Comparison of ENCODE assay signal across 20 cellular contexts in the genomic region with DNA sequence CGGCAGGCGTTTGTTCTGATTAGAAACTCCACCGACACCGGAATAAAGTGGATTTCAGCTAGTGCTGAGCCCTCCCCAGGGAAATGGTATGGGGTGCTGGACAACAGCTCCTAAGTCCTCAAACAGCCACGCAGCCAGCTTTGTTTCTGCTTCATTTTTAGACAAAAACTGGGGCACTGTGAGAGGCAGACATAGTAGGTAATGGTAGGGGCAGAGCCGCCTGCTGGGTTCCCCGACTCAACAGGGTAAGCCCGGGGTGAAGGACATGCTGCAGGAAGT. TPM values are rescaled to one million over a fixed set of nuclear protein-coding genes. Genes with fewer than 3 reads are reported as not detected.
A peak's percentile ranks its signal among the peaks of the same experiment; 100 is the strongest.
DNase-seq lines count a peak whose midpoint lies in the region; ATAC-seq and TF ChIP-seq lines count a peak whose summit lies in the region.
"Had no signal": no experiment of that assay in that cellular context is flagged by ENCODE, and none has a peak within 500 bp of the region (broad histone marks: within the 10 kb centered on the region; RNA-seq: fewer than 3 reads in every experiment).

No MANE protein-coding gene starts in this region.

- TF ChIP-seq CTCF in HL-60 (IDR thresholded peaks at IDR 0.05; ENCODE audit: insufficient read depth, low read length) (no peak), upper lobe of right lung (IDR thresholded peaks at IDR 0.05) (no peak)

- DNase-seq in HL-60 (ENCODE audit: low read depth in 1 of 2, low spot score in 1 of 2) (no peak), mesenteric fat pad (ENCODE audit: low spot score) (peak; percentile 60), upper lobe of right lung (no peak), epidermal melanocyte (ENCODE audit: insufficient read length, low spot score) (no peak), NCI-H774 (lab: John Stamatoyannopoulos, UW) (no peak)
- DNase-seq in T-helper 2 cell treated with Interferon-gamma antibody and Interleukin-4, amounts not matched to agents 5 μg/mL and 100 μg/mL, for 36 hours (ENCODE audit: low spot score), result no peak
- DNase-seq: ACHN; CD8-positive, alpha-beta T cell; DMS153; IMR-90; NCI-H1092 treated with DMSO at 0.1 percent for 48 hours; NCI-H1436 treated with DMSO at 0.1 percent for 48 hours; NCI-H1930; NCI-H510A; NCI-H748 treated with DMSO at 0.1 percent for 48 hours had no signal

- H3K27me3 Mint-ChIP-seq in dendritic cell treated with granulocyte-macrophage colony-stimulating factor and Interleukin-4, amounts not matched to agents 40 ng/mL and 50 ng/mL, for 4 days, result no peaks in the 10 kb centered on the region
- H3K27me3 Mint-ChIP-seq in T-helper 2 cell treated with Interferon-gamma antibody and Interleukin-4, amounts not matched to agents 5 μg/mL and 100 μg/mL, for 36 hours (ENCODE audit: low read depth), result no peaks in the 10 kb centered on the region

- H3K4me1 ChIP-seq in upper lobe of right lung, result no peaks in the 10 kb centered on the region
- H3K4me1 ChIP-seq: SJSA1 had no signal

- peak overlapping the region; percentile 74 for H3K27ac Mint-ChIP-seq in dendritic cell treated with granulocyte-macrophage colony-stimulating factor and Interleukin-4, amounts not matched to agents 40 ng/mL and 50 ng/mL, for 4 days
- no peak overlapping the region for H3K27ac Mint-ChIP-seq in T-helper 2 cell treated with Interferon-gamma antibody and Interleukin-4, amounts not matched to agents 5 μg/mL and 100 μg/mL, for 36 hours
- H3K27ac Mint-ChIP-seq: CD8-positive, alpha-beta T cell had no signal

- H3K4me3 Mint-ChIP-seq in dendritic cell treated with granulocyte-macrophage colony-stimulating factor and Interleukin-4, amounts not matched to agents 40 ng/mL and 50 ng/mL, for 4 days, result peak overlapping the region; percentile 41
- H3K4me3 Mint-ChIP-seq in T-helper 2 cell treated with Interferon-gamma antibody and Interleukin-4, amounts not matched to agents 5 μg/mL and 100 μg/mL, for 36 hours, result no peak overlapping the region
- H3K4me3 Mint-ChIP-seq: CD8-positive, alpha-beta T cell had no signal

- intact Hi-C loops in dendritic cell treated with granulocyte-macrophage colony-stimulating factor and Interleukin-4, amounts not matched to agents 40 ng/mL and 50 ng/mL, for 4 days (cut with micrococcal nuclease), result no loop called here
- intact Hi-C loops in upper lobe of right lung (cut with DNase I), result no loop called here

- H3K27me3 ChIP-seq in HL-60 (ENCODE audit: insufficient read depth, poor library complexity, severe bottlenecking) (no peaks in the 10 kb centered on the region), upper lobe of right lung (no peaks in the 10 kb centered on the region)
- H3K27me3 ChIP-seq: BLaER1 treated with 17β-estradiol and CSF1 and Interleukin-3, amounts not matched to agents 10 nM and 100 nM; SJSA1 had no signal

- peak overlapping the region; percentile 72 for H3K27ac ChIP-seq in HL-60 (replicated peaks)
- peak overlapping the region; percentile 13 for H3K27ac ChIP-seq in upper lobe of right lung
- H3K27ac ChIP-seq: KMS-11, SJSA1 had no signal

- no peaks in the 10 kb centered on the region for H3K9me3 Mint-ChIP-seq in dendritic cell treated with granulocyte-macrophage colony-stimulating factor and Interleukin-4, amounts not matched to agents 40 ng/mL and 50 ng/mL, for 4 days
- H3K9me3 Mint-ChIP-seq in T-helper 2 cell treated with Interferon-gamma antibody and Interleukin-4, amounts not matched to agents 5 μg/mL and 100 μg/mL, for 36 hours, result peaks cover 10% of the 10 kb centered on the region

- H3K36me3 Mint-ChIP-seq in dendritic cell treated with granulocyte-macrophage colony-stimulating factor and Interleukin-4, amounts not matched to agents 40 ng/mL and 50 ng/mL, for 4 days (ENCODE audit: low read depth), result peaks cover 93% of the 10 kb centered on the region
- H3K36me3 Mint-ChIP-seq in T-helper 2 cell treated with Interferon-gamma antibody and Interleukin-4, amounts not matched to agents 5 μg/mL and 100 μg/mL, for 36 hours (ENCODE audit: low read depth), result peaks cover 58% of the 10 kb centered on the region

- H3K4me1 Mint-ChIP-seq in dendritic cell treated with granulocyte-macrophage colony-stimulating factor and Interleukin-4, amounts not matched to agents 40 ng/mL and 50 ng/mL, for 4 days (ENCODE audit: low read depth), result peaks cover 63% of the 10 kb centered on the region
- peaks cover 4% of the 10 kb centered on the region for H3K4me1 Mint-ChIP-seq in T-helper 2 cell treated with Interferon-gamma antibody and Interleukin-4, amounts not matched to agents 5 μg/mL and 100 μg/mL, for 36 hours (ENCODE audit: low read depth)

- no peak for ATAC-seq in upper lobe of right lung
- ATAC-seq: CD8-positive, alpha-beta T cell; HCT116 had no signal

- H3K9me3 ChIP-seq in upper lobe of right lung, result no peaks in the 10 kb centered on the region

- peak overlapping the region; percentile 10; the same call in 1 of the 2 replicates for H3K4me3 ChIP-seq in HL-60 (replicated peaks; ENCODE audit: insufficient read depth, low read length)
- H3K4me3 ChIP-seq in upper lobe of right lung, result no peak overlapping the region
- H3K4me3 ChIP-seq: BLaER1 treated with 17β-estradiol and CSF1 and Interleukin-3, amounts not matched to agents 10 nM and 100 nM; SJSA1 had no signal

- H3K36me3 ChIP-seq in upper lobe of right lung, result peaks cover 71% of the 10 kb centered on the region

RNA-seq across cellular contexts. Expression of a gene that starts 39.7 kb away (rescaled TPM):
- total RNA-seq in mesenteric fat pad, result 57.1 TPM
- total RNA-seq in upper lobe of right lung, result 69.5 TPM

RNA-seq across cellular contexts. Expression of a gene that starts 47.3 kb away (rescaled TPM):
- total RNA-seq in mesenteric fat pad (13.4 TPM), upper lobe of right lung (13.2 TPM)

RNA-seq across cellular contexts. Expression of a gene that starts 50.8 kb away (rescaled TPM):
- total RNA-seq in mesenteric fat pad (20.1 TPM), upper lobe of right lung (32.2 TPM)
